In the genomic region with DNA sequence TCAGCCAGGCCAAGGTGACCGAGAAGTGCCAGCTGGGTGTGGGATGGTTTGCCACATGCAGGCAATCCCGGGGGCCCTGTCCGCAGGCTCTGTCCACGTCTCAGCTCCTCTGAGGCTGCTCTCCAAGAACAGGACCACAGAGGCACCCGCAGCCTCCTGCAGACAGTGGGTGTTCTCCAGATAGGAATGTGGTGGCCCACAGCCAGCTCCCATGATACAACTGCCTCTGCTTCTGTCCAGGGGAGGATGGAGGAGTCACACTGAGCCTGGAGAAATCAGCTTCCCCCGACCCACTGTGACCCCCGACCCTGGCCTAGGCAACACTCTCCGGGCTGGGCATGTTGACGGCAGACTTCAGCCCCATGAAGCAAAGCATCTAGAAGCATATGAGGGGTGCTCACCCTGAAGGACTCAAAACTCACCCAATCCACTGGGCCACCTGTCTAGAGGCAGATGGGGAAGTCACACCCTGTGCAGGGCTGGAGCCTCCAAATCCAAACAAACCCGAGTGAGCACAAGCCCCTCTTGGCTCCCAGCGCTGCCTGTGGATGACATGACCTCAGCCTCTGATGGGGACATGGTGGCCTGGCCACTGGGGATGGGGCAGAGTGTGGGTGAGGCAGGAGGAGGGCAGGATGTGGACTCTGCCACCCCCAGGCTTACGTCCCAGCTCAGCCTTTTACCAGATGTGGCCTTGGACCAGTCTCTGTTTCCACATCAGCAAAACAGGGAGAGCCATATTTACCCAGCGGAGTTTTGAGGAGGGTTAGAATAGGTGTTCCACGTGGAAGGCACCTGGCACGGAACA, we compare ENCODE assay signal across 13 cellular contexts.
A peak's percentile ranks its signal among the peaks of the same experiment; 100 is the strongest.
DNase-seq lines count a peak whose midpoint lies in the region; ATAC-seq and TF ChIP-seq lines count a peak whose summit lies in the region.
"Had no signal": no experiment of that assay in that cellular context is flagged by ENCODE, and none has a peak within 500 bp of the region (broad histone marks: within the 10 kb centered on the region; RNA-seq: fewer than 3 reads in every experiment).

No MANE protein-coding gene starts in this region.

- no peaks in the 10 kb centered on the region for H3K79me2 ChIP-seq in fibroblast of lung (ENCODE audit: control insufficient read depth, insufficient read depth, low read length)

- no peak overlapping the region for H2AFZ ChIP-seq in fibroblast of lung (ENCODE audit: low read length)

- H3K9me3 ChIP-seq in Peyer's patch (no peaks in the 10 kb centered on the region), fibroblast of lung (ENCODE audit: control insufficient read depth, insufficient read depth, low read depth, low read length) (no peaks in the 10 kb centered on the region)

- no peaks in the 10 kb centered on the region for H4K20me1 ChIP-seq in fibroblast of lung (ENCODE audit: control insufficient read depth, extremely low read depth, insufficient read depth, low read length)

- no peaks in the 10 kb centered on the region for H3K4me1 ChIP-seq in Peyer's patch
- no peaks in the 10 kb centered on the region for H3K4me1 ChIP-seq in fibroblast of lung (ENCODE audit: control insufficient read depth, extremely low read depth, insufficient read depth, low read length)
- H3K4me1 ChIP-seq: foreskin keratinocyte had no signal

- H3K27me3 ChIP-seq in Peyer's patch (no peaks in the 10 kb centered on the region), fibroblast of lung (ENCODE audit: control insufficient read depth, insufficient read depth, low read length) (no peaks in the 10 kb centered on the region)
- H3K27me3 ChIP-seq: foreskin keratinocyte had no signal

- H3K4me3 ChIP-seq in Peyer's patch: no peak overlapping the region
- no peak overlapping the region for H3K4me3 ChIP-seq in fibroblast of lung (replicated peaks in 1 of 4; ENCODE audit: control extremely low read depth in 1 of 4, insufficient read depth in 1 of 4, low read depth in 3 of 4, low read length in 4 of 4)
- H3K4me3 ChIP-seq: coronary artery had no signal

- intact Hi-C loops in posterior vena cava (cut with DNase I): no loop called here

- no peak overlapping the region for H3K27ac ChIP-seq in Peyer's patch
- H3K27ac ChIP-seq in fibroblast of lung (ENCODE audit: insufficient read depth, low read length): no peak overlapping the region
- H3K27ac ChIP-seq: coronary artery, foreskin keratinocyte had no signal

- TF ChIP-seq POLR2A in Peyer's patch (IDR thresholded peaks at IDR 0.05): no peak

- no peaks in the 10 kb centered on the region for H3K36me3 ChIP-seq in Peyer's patch
- no peaks in the 10 kb centered on the region for H3K36me3 ChIP-seq in fibroblast of lung (ENCODE audit: control insufficient read depth, insufficient read depth, low read length)

- no peak overlapping the region for H3K4me2 ChIP-seq in fibroblast of lung (ENCODE audit: extremely low read depth, insufficient read depth, low read length)

- DNase-seq in Daoy (ENCODE audit: low read depth) (peak; percentile 75), Peyer's patch (peak in 2 of 3 donors; percentile 50 to 61), fibroblast of lung (ENCODE audit: low read depth in 2 of 2) (peak; percentile 11 to 91), posterior vena cava (ENCODE audit: low spot score) (peak; percentile 86), NCI-H2081 (lab: John Stamatoyannopoulos, UW) (no peak), GM19238 (ENCODE audit: insufficient read length, low spot score) (no peak)
- DNase-seq in stimulated activated CD4-positive, alpha-beta T cell treated with anti-CD3 and anti-CD28 coated beads, Interleukin-2, amount 100 ng/mL, for 48 hours: no peak
- DNase-seq: activated CD4-positive, alpha-beta memory T cell treated with anti-CD3 and anti-CD28 coated beads for 36 hours; NCI-H1436; stimulated activated CD4-positive, alpha-beta T cell treated with anti-CD3 and anti-CD28 coated beads, Interleukin-15, amount 100 ng/mL, for 24 hours had no signal

- TF ChIP-seq CTCF in Peyer's patch (IDR thresholded peaks at IDR 0.05) (no peak), fibroblast of lung (conservative IDR thresholded peaks at IDR 0.05 in 1 of 2, IDR thresholded peaks at IDR 0.05 in 1 of 2; ENCODE audit: low read depth in 1 of 2, low read length in 2 of 2) (no peak)

- no peak for ATAC-seq in GM18861 (IDR thresholded peaks at IDR 0.05; ENCODE audit: unreplicated experiment)
- ATAC-seq: foreskin keratinocyte had no signal

- no peak overlapping the region for H3K9ac ChIP-seq in fibroblast of lung (ENCODE audit: insufficient read depth, low read length)

Comparison
In these comparisons a context has a peak if more than half of its experiments do, and no peak if none do; other contexts are left out.
1. DNase-seq: peak in Daoy (single experiment), Peyer's patch (2 of 3), fibroblast of lung (2 of 2) and posterior vena cava (single experiment); none in NCI-H2081 (0 of 2), GM19238 (single experiment) and stimulated activated CD4-positive, alpha-beta T cell treated with anti-CD3 and anti-CD28 coated beads, Interleukin-2, amount 100 ng/mL, for 48 hours (0 of 2).